20 cellular contexts compared by ENCODE assay signal in genomic region chr19:34995551-34995950, GRCh38. TPM values are rescaled to one million over a fixed set of nuclear protein-coding genes. Genes with fewer than 3 reads are reported as not detected.
DNase-seq lines count a peak whose midpoint lies in the region; ATAC-seq and TF ChIP-seq lines count a peak whose summit lies in the region.
"Had no signal": no experiment of that assay in that cellular context is flagged by ENCODE, and none has a peak within 500 bp of the region (broad histone marks: within the 10 kb centered on the region; RNA-seq: fewer than 3 reads in every experiment).

No MANE protein-coding gene starts in this region.

- no peak overlapping the region for H3K4me3 Mint-ChIP-seq in activated CD8-positive, alpha-beta T cell treated with anti-CD3 and anti-CD28 coated beads for 36 hours
- no peak overlapping the region for H3K4me3 Mint-ChIP-seq in activated CD8-positive, alpha-beta T cell treated with anti-CD3 and anti-CD28 coated beads, Interleukin-2, amount 10 ng/mL, durations not matched to agents 7 days and 5 days
- no peak overlapping the region for H3K4me3 Mint-ChIP-seq in T-helper 17 cell
- H3K4me3 Mint-ChIP-seq: activated T-helper 1 cell treated with anti-CD3 and anti-CD28 coated beads, Interleukin-12 subunit alpha, Interleukin-12 subunit beta, Interleukin-2, Interleukin-4 antibody, amounts not matched to agents 30 ng/mL and 10 ng/mL and 1 ng/mL, durations not matched to agents 14 hours and 24 hours and 36 hours had no signal

- no peak for DNase-seq in activated CD8-positive, alpha-beta T cell treated with anti-CD3 and anti-CD28 coated beads for 36 hours
- no peak for DNase-seq in activated CD8-positive, alpha-beta T cell treated with anti-CD3 and anti-CD28 coated beads, Interleukin-2, amount 10 ng/mL, durations not matched to agents 7 days and 5 days
- no peak for DNase-seq in T-helper 17 cell
- peak; percentile 12 for DNase-seq in lower lobe of right lung
- DNase-seq in NCI-H1694 treated with DMSO at 0.1 percent for 48 hours (lab: John Stamatoyannopoulos, UW): no peak
- no peak for DNase-seq in omental fat pad (ENCODE audit: low spot score)
- DNase-seq in putamen (ENCODE audit: low spot score): no peak
- DNase-seq: ACHN; activated CD4-positive, alpha-beta T cell treated with anti-CD3 and anti-CD28 coated beads, Interleukin-2, amount 50 U/mL, for 4 hours; cortex of kidney; erythroblast; islet precursor cell; NCI-H226; stimulated activated CD4-positive, alpha-beta T cell treated with anti-CD3 and anti-CD28 coated beads, Interleukin-2, amount 100 ng/mL, for 24 hours; T-helper 9 cell had no signal

- H3K9me3 ChIP-seq in T-helper 17 cell (ENCODE audit: control insufficient read depth, low read length, poor library complexity, severe bottlenecking): no peaks in the 10 kb centered on the region
- H3K9me3 ChIP-seq in lower lobe of right lung: no peaks in the 10 kb centered on the region
- no peaks in the 10 kb centered on the region for H3K9me3 ChIP-seq in subcutaneous abdominal adipose tissue (ENCODE audit: control insufficient read depth in 5 of 5, low read length in 5 of 5)
- H3K9me3 ChIP-seq: ascending aorta, tibial nerve had no signal

- H3K9ac ChIP-seq in subcutaneous abdominal adipose tissue (ENCODE audit: low read length in 5 of 5): peak overlapping the region in 1 of 5 donors; percentile 65

- H3K27me3 Mint-ChIP-seq in activated CD8-positive, alpha-beta T cell treated with anti-CD3 and anti-CD28 coated beads for 36 hours: no peaks in the 10 kb centered on the region
- no peaks in the 10 kb centered on the region for H3K27me3 Mint-ChIP-seq in activated CD8-positive, alpha-beta T cell treated with anti-CD3 and anti-CD28 coated beads, Interleukin-2, amount 10 ng/mL, durations not matched to agents 7 days and 5 days (ENCODE audit: low read depth)
- H3K27me3 Mint-ChIP-seq in T-helper 17 cell: no peaks in the 10 kb centered on the region

- intact Hi-C loops in activated CD8-positive, alpha-beta T cell treated with anti-CD3 and anti-CD28 coated beads for 36 hours (cut with micrococcal nuclease): no loop called here
- intact Hi-C loops in lower lobe of right lung (cut with DNase I): no loop called here

- POLR2A ChIA-PET in activated CD8-positive, alpha-beta T cell treated with anti-CD3 and anti-CD28 coated beads for 36 hours (lab: Charles Lee): interaction anchor here (1.3 to 2.5 kb wide), 3 partner anchors 8 to 19 kb away, joined by 3 to 7 read pairs (median 3); no protein-coding TSS in a partner anchor
- POLR2A ChIA-PET in activated CD8-positive, alpha-beta T cell treated with anti-CD3 and anti-CD28 coated beads, Interleukin-2, amount 10 ng/mL, durations not matched to agents 7 days and 5 days (lab: Charles Lee): no interaction called here

- no peak for ATAC-seq in activated CD8-positive, alpha-beta T cell treated with anti-CD3 and anti-CD28 coated beads for 36 hours
- ATAC-seq in activated CD8-positive, alpha-beta T cell treated with anti-CD3 and anti-CD28 coated beads, Interleukin-2, amount 10 ng/mL, durations not matched to agents 7 days and 5 days: no peak
- ATAC-seq in T-helper 17 cell: no peak
- ATAC-seq in lower lobe of right lung: no peak
- no peak for ATAC-seq in omental fat pad (ENCODE audit: low FRiP score)

- peaks cover 39% of the 10 kb centered on the region for H3K4me1 Mint-ChIP-seq in activated CD8-positive, alpha-beta T cell treated with anti-CD3 and anti-CD28 coated beads for 36 hours (ENCODE audit: low read depth)
- H3K4me1 Mint-ChIP-seq in activated CD8-positive, alpha-beta T cell treated with anti-CD3 and anti-CD28 coated beads, Interleukin-2, amount 10 ng/mL, durations not matched to agents 7 days and 5 days (ENCODE audit: low read depth): peaks cover 39% of the 10 kb centered on the region
- peaks cover 32% of the 10 kb centered on the region for H3K4me1 Mint-ChIP-seq in T-helper 17 cell

- H3K36me3 ChIP-seq in lower lobe of right lung: no peaks in the 10 kb centered on the region
- H3K36me3 ChIP-seq in subcutaneous abdominal adipose tissue (ENCODE audit: control insufficient read depth in 5 of 5, insufficient read depth in 5 of 5, low read length in 5 of 5): no peaks in the 10 kb centered on the region
- H3K36me3 ChIP-seq: ascending aorta, tibial nerve had no signal

- CTCF ChIA-PET in activated CD8-positive, alpha-beta T cell treated with anti-CD3 and anti-CD28 coated beads for 36 hours (lab: Charles Lee): interaction anchor here (0.6 to 2.5 kb wide), 4 partner anchors 10 to 49 kb away, joined by 3 to 7 read pairs (median 4); no protein-coding TSS in a partner anchor
- CTCF ChIA-PET in activated CD8-positive, alpha-beta T cell treated with anti-CD3 and anti-CD28 coated beads, Interleukin-2, amount 10 ng/mL, durations not matched to agents 7 days and 5 days (lab: Charles Lee): interaction anchor here (1.0 to 2.4 kb wide), 4 partner anchors 11 to 141 kb away, joined by 3 to 7 read pairs (median 3); partner anchors contain the start of gene ZNF30

- no peaks in the 10 kb centered on the region for H3K27me3 ChIP-seq in lower lobe of right lung (ENCODE audit: low read depth)
- no peaks in the 10 kb centered on the region for H3K27me3 ChIP-seq in subcutaneous abdominal adipose tissue (ENCODE audit: control insufficient read depth in 5 of 5, insufficient read depth in 4 of 5, low read length in 5 of 5)
- H3K27me3 ChIP-seq: ascending aorta, tibial nerve had no signal

- peaks cover 2% of the 10 kb centered on the region for H3K36me3 Mint-ChIP-seq in activated CD8-positive, alpha-beta T cell treated with anti-CD3 and anti-CD28 coated beads for 36 hours (ENCODE audit: low read depth)
- H3K36me3 Mint-ChIP-seq in activated CD8-positive, alpha-beta T cell treated with anti-CD3 and anti-CD28 coated beads, Interleukin-2, amount 10 ng/mL, durations not matched to agents 7 days and 5 days (ENCODE audit: low read depth): no peaks in the 10 kb centered on the region
- H3K36me3 Mint-ChIP-seq in T-helper 17 cell (ENCODE audit: low read depth): no peaks in the 10 kb centered on the region

- H3K4me1 ChIP-seq in lower lobe of right lung (peaks cover 57% of the 10 kb centered on the region), subcutaneous abdominal adipose tissue (ENCODE audit: control insufficient read depth in 5 of 5, insufficient read depth in 5 of 5, low read length in 5 of 5) (peaks cover 3 to 56% (median 18%) of the 10 kb centered on the region in 5 donors)

- TF ChIP-seq CTCF in activated CD8-positive, alpha-beta T cell treated with anti-CD3 and anti-CD28 coated beads for 36 hours (IDR thresholded peaks at IDR 0.05): no peak
- TF ChIP-seq CTCF in lower lobe of right lung (IDR thresholded peaks at IDR 0.05): no peak
- no peak for TF ChIP-seq CTCF in omental fat pad (IDR thresholded peaks at IDR 0.05)

- H3K27ac ChIP-seq in lower lobe of right lung (peak overlapping the region; percentile 79), subcutaneous abdominal adipose tissue (ENCODE audit: low read depth, low read length) (peak overlapping the region; percentile 79)

- H3K27ac Mint-ChIP-seq in activated CD8-positive, alpha-beta T cell treated with anti-CD3 and anti-CD28 coated beads for 36 hours: peak overlapping the region; percentile 7
- H3K27ac Mint-ChIP-seq in activated CD8-positive, alpha-beta T cell treated with anti-CD3 and anti-CD28 coated beads, Interleukin-2, amount 10 ng/mL, durations not matched to agents 7 days and 5 days: no peak overlapping the region
- H3K27ac Mint-ChIP-seq in T-helper 17 cell: peak overlapping the region; percentile 95
- H3K27ac Mint-ChIP-seq: activated T-helper 1 cell treated with anti-CD3 and anti-CD28 coated beads, Interleukin-12 subunit alpha, Interleukin-12 subunit beta, Interleukin-2, Interleukin-4 antibody, amounts not matched to agents 30 ng/mL and 10 ng/mL and 1 ng/mL, durations not matched to agents 14 hours and 24 hours and 36 hours had no signal

- no peaks in the 10 kb centered on the region for H3K9me3 Mint-ChIP-seq in activated CD8-positive, alpha-beta T cell treated with anti-CD3 and anti-CD28 coated beads for 36 hours
- peaks cover 8% of the 10 kb centered on the region for H3K9me3 Mint-ChIP-seq in activated CD8-positive, alpha-beta T cell treated with anti-CD3 and anti-CD28 coated beads, Interleukin-2, amount 10 ng/mL, durations not matched to agents 7 days and 5 days (ENCODE audit: insufficient read depth)

- no peak overlapping the region for H3K4me3 ChIP-seq in lower lobe of right lung
- H3K4me3 ChIP-seq in subcutaneous abdominal adipose tissue (ENCODE audit: low read depth in 1 of 5, low read length in 5 of 5): no peak overlapping the region
- H3K4me3 ChIP-seq: ascending aorta, tibial nerve had no signal

RNA-seq across cellular contexts. Expression of gene GRAMD1A, which starts 4.6 kb away (rescaled TPM):
- 100 to 1,000 TPM; 128 to 134 TPM for total RNA-seq in activated CD8-positive, alpha-beta T cell treated with anti-CD3 and anti-CD28 coated beads for 36 hours
- total RNA-seq in activated CD8-positive, alpha-beta T cell treated with anti-CD3 and anti-CD28 coated beads, Interleukin-2, amount 10 ng/mL, durations not matched to agents 7 days and 5 days: 10 to 100 TPM; 76.2 to 81.8 TPM
- total RNA-seq in T-helper 17 cell (100 to 1,000 TPM; 153 to 162 TPM), lower lobe of right lung (90.7 TPM), omental fat pad (10 to 100 TPM; 34.7 to 70.7 (median 43.3) TPM)

RNA-seq across cellular contexts. Expression of gene ZNF792, which starts 31.5 kb away (rescaled TPM):
- total RNA-seq in activated CD8-positive, alpha-beta T cell treated with anti-CD3 and anti-CD28 coated beads for 36 hours: 1 to 10 TPM; 5.1 to 5.6 TPM
- 10 to 100 TPM; 13.7 to 14.2 TPM for total RNA-seq in activated CD8-positive, alpha-beta T cell treated with anti-CD3 and anti-CD28 coated beads, Interleukin-2, amount 10 ng/mL, durations not matched to agents 7 days and 5 days
- total RNA-seq in T-helper 17 cell (10 to 100 TPM; 15.1 to 15.5 TPM), lower lobe of right lung (12.1 TPM), omental fat pad (10 to 100 TPM in 2 of 4 donors, 1 to 10 TPM in 2; 3.7 to 29.3 (median 8.7) TPM)

RNA-seq across cellular contexts. Expression of gene SCN1B, which starts 34.7 kb away (rescaled TPM):
- under 1 TPM; 0.63 to 0.90 TPM for total RNA-seq in activated CD8-positive, alpha-beta T cell treated with anti-CD3 and anti-CD28 coated beads for 36 hours
- total RNA-seq in activated CD8-positive, alpha-beta T cell treated with anti-CD3 and anti-CD28 coated beads, Interleukin-2, amount 10 ng/mL, durations not matched to agents 7 days and 5 days: under 1 TPM; 0.37 to 0.57 TPM
- 1 to 10 TPM; 1.9 to 6.2 TPM for total RNA-seq in T-helper 17 cell
- total RNA-seq in lower lobe of right lung: 9.8 TPM
- total RNA-seq in omental fat pad: 10 to 100 TPM in 3 of 4 donors, 1 to 10 TPM in 1; 8.0 to 23.2 (median 11.8) TPM

RNA-seq across cellular contexts. Expression of gene HPN, which starts 46.0 kb away (rescaled TPM):
- total RNA-seq in activated CD8-positive, alpha-beta T cell treated with anti-CD3 and anti-CD28 coated beads for 36 hours: under 1 TPM in 1 of 2 experiments, not detected in 1; 0.11 TPM
- total RNA-seq in activated CD8-positive, alpha-beta T cell treated with anti-CD3 and anti-CD28 coated beads, Interleukin-2, amount 10 ng/mL, durations not matched to agents 7 days and 5 days: not detected
- total RNA-seq in T-helper 17 cell (under 1 TPM in 1 of 2 donors, not detected in 1; 0.89 TPM), lower lobe of right lung (28.1 TPM), omental fat pad (1 to 10 TPM in 3 of 4 donors, under 1 TPM in 1; 0.95 to 1.4 (median 1.2) TPM)
- total RNA-seq: activated T-helper 1 cell treated with anti-CD3 and anti-CD28 coated beads, Interleukin-12 subunit alpha, Interleukin-12 subunit beta, Interleukin-2, Interleukin-4 antibody, amounts not matched to agents 30 ng/mL and 10 ng/mL and 1 ng/mL, durations not matched to agents 14 hours and 24 hours and 36 hours; glomerular endothelial cell had no signal
